Comparison of ENCODE assay signal across 29 cellular contexts in the genomic region with DNA sequence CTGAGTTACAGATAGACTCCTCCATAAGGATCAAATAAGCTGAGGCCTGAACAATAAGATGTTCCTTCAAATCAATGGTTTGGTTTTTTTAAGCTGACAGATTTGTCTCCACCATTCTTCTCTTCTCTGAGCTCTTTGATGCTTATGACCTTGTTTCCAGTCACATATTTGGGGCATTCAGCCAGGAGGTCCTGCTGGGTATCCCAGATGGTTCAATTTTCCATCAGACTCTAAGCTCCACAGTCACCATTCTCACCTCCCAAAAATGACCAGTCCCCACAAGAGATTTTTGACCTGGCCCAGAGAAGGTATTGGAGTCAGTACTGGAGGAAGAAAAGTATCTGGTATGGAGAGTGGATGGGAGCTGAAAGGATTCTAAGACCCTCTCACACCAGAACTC.
"Had no signal": no experiment of that assay in that cellular context is flagged by ENCODE, and none has a peak within 500 bp of the region (broad histone marks: within the 10 kb centered on the region; RNA-seq: fewer than 3 reads in every experiment).

No MANE protein-coding gene starts in this region.

- H3K9me3 Mint-ChIP-seq: naive thymus-derived CD8-positive, alpha-beta T cell had no signal

- H3K27me3 ChIP-seq: esophagus squamous epithelium, gastrocnemius medialis, heart right ventricle, left lung had no signal

- H3K27ac ChIP-seq: coronary artery, dorsolateral prefrontal cortex, epithelial cell of prostate, esophagus squamous epithelium, gastrocnemius medialis, heart right ventricle, left lung, lower lobe of right lung had no signal

- FAIRE-seq: endometrium, islet of Langerhans, keratinocyte had no signal

- H3K36me3 Mint-ChIP-seq: mesothelial cell of epicardium; naive B cell; naive thymus-derived CD8-positive, alpha-beta T cell had no signal

- H3K9me3 ChIP-seq: esophagus squamous epithelium, gastrocnemius medialis, heart right ventricle, left lung, lower lobe of right lung, mucosa of descending colon had no signal

- H3K4me3 Mint-ChIP-seq: endodermal cell; mesothelial cell of epicardium; naive B cell; naive thymus-derived CD8-positive, alpha-beta T cell had no signal

- H3K4me1 Mint-ChIP-seq: mesothelial cell of epicardium; naive B cell; naive thymus-derived CD8-positive, alpha-beta T cell had no signal

- H3K4me1 ChIP-seq: esophagus squamous epithelium, gastrocnemius medialis, heart right ventricle, left lung, lower lobe of right lung had no signal

- DNase-seq: dermis blood vessel endothelial cell; effector CD4-positive, alpha-beta T cell; effector memory CD4-positive, alpha-beta T cell; endodermal cell; erythroblast; esophagus squamous epithelium; foreskin fibroblast; foreskin melanocyte; gastrocnemius medialis; glutamatergic neuron; head of caudate nucleus; heart right ventricle; hippocampal formation; left cardiac atrium; left lung; left ventricle myocardium superior; lower lobe of right lung; mesenchymal stem cell; mucosa of descending colon; naive B cell; naive thymus-derived CD8-positive, alpha-beta T cell had no signal

- ATAC-seq: esophagus mucosa; gastrocnemius medialis; heart right ventricle; left cardiac atrium; left lung; left ventricle myocardium superior; lower lobe of right lung; mucosa of descending colon; naive thymus-derived CD8-positive, alpha-beta T cell had no signal

- H3K27ac Mint-ChIP-seq: endodermal cell; mesothelial cell of epicardium; naive B cell; naive thymus-derived CD8-positive, alpha-beta T cell had no signal

- H3K27me3 Mint-ChIP-seq: naive B cell had no signal
